In genomic region chr6:159470400-159470799, GRCh38 we compare ENCODE assay signal across 6 cellular contexts.
"Had no signal": no experiment of that assay in that cellular context is flagged by ENCODE, and none has a peak within 500 bp of the region (broad histone marks: within the 10 kb centered on the region; RNA-seq: fewer than 3 reads in every experiment).

No MANE protein-coding gene starts in this region.

- H3K4me1 Mint-ChIP-seq: GM23338, H9 had no signal

- H3K4me3 Mint-ChIP-seq: GM23338, H9 had no signal

- H3K4me3 ChIP-seq: GM23338, K562 had no signal

- H3K27ac Mint-ChIP-seq: GM23338, H9 had no signal

- DNase-seq: H9, HCEC 1CT, IMR-90 had no signal

- H3K27ac ChIP-seq: HL-60 had no signal

- ATAC-seq: GM23338, K562 had no signal
